In the genomic region with DNA sequence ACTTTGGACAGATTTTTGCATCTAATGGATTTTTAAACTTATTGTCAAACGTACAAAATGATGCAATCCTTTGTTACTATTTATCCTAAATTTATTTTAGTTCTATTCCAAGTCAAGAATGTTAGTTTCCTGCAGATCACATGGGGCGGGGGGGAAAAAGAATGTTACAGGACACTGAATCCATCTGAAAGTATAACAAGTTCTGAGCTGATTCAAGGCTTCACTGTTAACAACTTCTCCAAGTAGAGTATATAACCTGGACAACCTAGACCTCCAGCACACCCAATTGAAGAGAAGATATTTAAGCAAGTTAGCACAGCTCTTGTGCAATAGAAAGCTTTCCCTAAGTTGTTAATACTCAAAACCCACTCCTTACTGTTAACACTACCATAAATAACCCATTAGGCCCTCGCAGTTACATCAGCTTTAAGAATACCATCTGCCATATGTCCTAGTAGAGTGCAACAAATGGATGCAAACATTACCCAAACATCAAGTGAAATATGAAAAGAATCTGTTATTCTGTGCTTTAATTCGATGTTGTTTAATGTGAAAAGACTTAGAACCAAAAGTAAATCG, we compare ENCODE assay signal across 8 cellular contexts. TPM values are rescaled to one million over a fixed set of nuclear protein-coding genes. Genes with fewer than 3 reads are reported as not detected.
A peak's percentile ranks its signal among the peaks of the same experiment; 100 is the strongest.
DNase-seq lines count a peak whose midpoint lies in the region; ATAC-seq and TF ChIP-seq lines count a peak whose summit lies in the region.

No MANE protein-coding gene starts in this region.

- peak overlapping the region; percentile 98 for H3K4me3 Mint-ChIP-seq in CD8-positive, alpha-beta T cell
- peak overlapping the region; percentile 98 for H3K4me3 Mint-ChIP-seq in activated B cell treated with CpG ODN at 0.5 μM for 24 hours

- peaks cover 16% of the 10 kb centered on the region for H3K4me1 ChIP-seq in CD8-positive, alpha-beta T cell (ENCODE audit: insufficient read depth, low read length)

- H3K9me3 ChIP-seq in CD8-positive, alpha-beta T cell (ENCODE audit: low read length): no peaks in the 10 kb centered on the region

- no peaks in the 10 kb centered on the region for H3K27me3 Mint-ChIP-seq in CD8-positive, alpha-beta T cell (ENCODE audit: low read depth)
- H3K27me3 Mint-ChIP-seq in activated B cell treated with CpG ODN at 0.5 μM for 24 hours: no peaks in the 10 kb centered on the region

- H3K36me3 Mint-ChIP-seq in CD8-positive, alpha-beta T cell: peaks cover 21% of the 10 kb centered on the region
- peaks cover 11% of the 10 kb centered on the region for H3K36me3 Mint-ChIP-seq in activated B cell treated with CpG ODN at 0.5 μM for 24 hours (ENCODE audit: low read depth)

- DNase-seq in CD8-positive, alpha-beta T cell: no peak
- no peak for DNase-seq in Jurkat, Clone E6-1 (ENCODE audit: low read depth, low spot score)
- no peak for DNase-seq in activated B cell treated with CpG ODN at 0.5 μM for 24 hours
- DNase-seq in glomerular visceral epithelial cell (ENCODE audit: extremely low spot score): peak; percentile 17

- H3K4me1 Mint-ChIP-seq in CD8-positive, alpha-beta T cell (ENCODE audit: low read depth): peaks cover 46% of the 10 kb centered on the region
- peaks cover 38% of the 10 kb centered on the region for H3K4me1 Mint-ChIP-seq in activated B cell treated with CpG ODN at 0.5 μM for 24 hours

- intact Hi-C loops in CD8-positive, alpha-beta T cell (cut with DNase I, micrococcal nuclease): loop anchor here (2.0 to 10.0 kb wide), 9 partner anchors 49 to 1632 kb away; partner anchors contain the start of genes AFG1L (in 2 of the 2), ATG5 (in 1 of the 2), CEP57L1 (in 1 of the 2) and MTRES1 (in 1 of the 2)
- intact Hi-C loops in activated B cell treated with CpG ODN at 0.5 μM for 24 hours (cut with micrococcal nuclease): loop anchor here (5.0 to 10.0 kb wide), 10 partner anchors 59 to 1426 kb away; partner anchors contain the start of genes BEND3, CD164, MTRES1 and PDSS2

- ATAC-seq in CD8-positive, alpha-beta T cell: no peak
- ATAC-seq in activated B cell treated with CpG ODN at 0.5 μM for 24 hours (ENCODE audit: low read depth) (no peak), GM21723 (IDR thresholded peaks at IDR 0.05; ENCODE audit: unreplicated experiment) (no peak), GM21367 (IDR thresholded peaks at IDR 0.05; ENCODE audit: unreplicated experiment) (no peak), GM19463 (IDR thresholded peaks at IDR 0.05; ENCODE audit: unreplicated experiment) (no peak)

- H3K27ac ChIP-seq in CD8-positive, alpha-beta T cell (ENCODE audit: low read depth, low read length): peak overlapping the region; percentile 82
- H3K27ac ChIP-seq in skin epidermis: peak overlapping the region in 20 of 21 experiments; percentile 68 to 97 (median 92)

- POLR2A ChIA-PET in CD8-positive, alpha-beta T cell (lab: Charles Lee): interaction anchor here (1.3 to 2.0 kb wide), 3 partner anchors 24 to 304 kb away, joined by 4 to 5 read pairs (median 4); partner anchors contain the start of gene SNX3
- POLR2A ChIA-PET in activated B cell treated with CpG ODN at 0.5 μM for 24 hours (lab: Charles Lee): interaction anchor here (0.5 to 1.8 kb wide), 4 partner anchors 304 to 627 kb away, joined by 3 to 6 read pairs (median 4); partner anchors contain the start of genes PDSS2 and SNX3

- H3K27ac Mint-ChIP-seq in CD8-positive, alpha-beta T cell: peak overlapping the region; percentile 92
- H3K27ac Mint-ChIP-seq in activated B cell treated with CpG ODN at 0.5 μM for 24 hours: peak overlapping the region; percentile 94

- no peaks in the 10 kb centered on the region for H3K36me3 ChIP-seq in CD8-positive, alpha-beta T cell (ENCODE audit: insufficient read depth, low read length)

- TF ChIP-seq CTCF in CD8-positive, alpha-beta T cell (IDR thresholded peaks at IDR 0.05): no peak
- TF ChIP-seq CTCF in activated B cell treated with CpG ODN at 0.5 μM for 24 hours (IDR thresholded peaks at IDR 0.05): no peak

- H3K4me3 ChIP-seq in CD8-positive, alpha-beta T cell (ENCODE audit: low read depth, low read length): peak overlapping the region; percentile 91
- H3K4me3 ChIP-seq in Jurkat, Clone E6-1 (ENCODE audit: low read length): peak overlapping the region; percentile 94
- peak overlapping the region; percentile 60 to 99 (median 93) for H3K4me3 ChIP-seq in skin epidermis

- CTCF ChIA-PET in CD8-positive, alpha-beta T cell (lab: Charles Lee): no interaction called here
- CTCF ChIA-PET in activated B cell treated with CpG ODN at 0.5 μM for 24 hours (lab: Charles Lee): no interaction called here

- no peaks in the 10 kb centered on the region for H3K27me3 ChIP-seq in CD8-positive, alpha-beta T cell (ENCODE audit: insufficient read depth, low read length)

- no peaks in the 10 kb centered on the region for H3K9me3 Mint-ChIP-seq in CD8-positive, alpha-beta T cell
- no peaks in the 10 kb centered on the region for H3K9me3 Mint-ChIP-seq in activated B cell treated with CpG ODN at 0.5 μM for 24 hours

RNA-seq across cellular contexts. Expression of gene SEC63, which starts 1.3 kb away (rescaled TPM):
- total RNA-seq in CD8-positive, alpha-beta T cell: 10 to 100 TPM; 77.8 to 88.2 TPM
- polyA plus RNA-seq in Jurkat, Clone E6-1 (2012; ENCODE audit: insufficient read depth, insufficient read length): 71.9 TPM
- total RNA-seq in activated B cell treated with CpG ODN at 0.5 μM for 24 hours: 64.4 and 68.3 TPM in 2 replicates
